In genomic region chr2:32824415-32824814, GRCh38 we compare ENCODE assay signal across 16 cellular contexts.
"Had no signal": no experiment of that assay in that cellular context is flagged by ENCODE, and none has a peak within 500 bp of the region (broad histone marks: within the 10 kb centered on the region; RNA-seq: fewer than 3 reads in every experiment).

No MANE protein-coding gene starts in this region.

- H3K4me3 ChIP-seq: lung, mucosa of descending colon, transverse colon had no signal

- H3K4me1 Mint-ChIP-seq: activated CD4-positive, alpha-beta T cell treated with anti-CD3 and anti-CD28 coated beads, Interleukin-2, amount 10 ng/mL, durations not matched to agents 7 days and 5 days; activated T-helper 17 cell treated with anti-CD3 and anti-CD28 coated beads, Interleukin-2, amount 50 U/mL, for 72 hours; nephron progenitor cell had no signal

- H3K27ac Mint-ChIP-seq: activated CD4-positive, alpha-beta T cell treated with anti-CD3 and anti-CD28 coated beads, Interleukin-2, amount 10 ng/mL, durations not matched to agents 7 days and 5 days; activated naive CD4-positive, alpha-beta T cell treated with anti-CD3 and anti-CD28 coated beads for 36 hours; activated T-helper 17 cell treated with anti-CD3 and anti-CD28 coated beads, Interleukin-2, amount 50 U/mL, for 72 hours; dendritic cell treated with granulocyte-macrophage colony-stimulating factor and Interleukin-4, amounts not matched to agents 40 ng/mL and 50 ng/mL, for 4 days; endodermal cell; nephron progenitor cell; stimulated activated memory B cell treated with anti-CD40 and anti-IgM and Interleukin-4, amounts not matched to agents 10 μg/mL and 1 μg/mL and 100 μg/mL, for 72 hours had no signal

- DNase-seq: activated CD4-positive, alpha-beta T cell treated with anti-CD3 and anti-CD28 coated beads, Interleukin-2, amount 10 ng/mL, durations not matched to agents 7 days and 5 days; activated CD4-positive, CD25-positive, alpha-beta regulatory T cell; activated CD8-positive, alpha-beta memory T cell treated with anti-CD3 and anti-CD28 coated beads for 24 hours; activated naive CD4-positive, alpha-beta T cell treated with anti-CD3 and anti-CD28 coated beads for 36 hours; activated T-cell treated with anti-CD3 and anti-CD28 coated beads for 4 hours; cerebellar nuclear complex; endodermal cell; mucosa of descending colon; nephron progenitor cell; stimulated activated CD4-positive, alpha-beta T cell treated with anti-CD3 and anti-CD28 coated beads, Interleukin-1b, Interleukin-23, amount 100 ng/mL, for 48 hours; T-helper 2 cell; transverse colon had no signal

- H3K27ac ChIP-seq: transverse colon had no signal

- H3K27me3 Mint-ChIP-seq: activated CD4-positive, alpha-beta T cell treated with anti-CD3 and anti-CD28 coated beads, Interleukin-2, amount 10 ng/mL, durations not matched to agents 7 days and 5 days; activated T-helper 17 cell treated with anti-CD3 and anti-CD28 coated beads, Interleukin-2, amount 50 U/mL, for 72 hours; dendritic cell treated with granulocyte-macrophage colony-stimulating factor and Interleukin-4, amounts not matched to agents 40 ng/mL and 50 ng/mL, for 4 days; stimulated activated memory B cell treated with anti-CD40 and anti-IgM and Interleukin-4, amounts not matched to agents 10 μg/mL and 1 μg/mL and 100 μg/mL, for 72 hours had no signal

- ATAC-seq: activated T-helper 17 cell treated with anti-CD3 and anti-CD28 coated beads, Interleukin-2, amount 50 U/mL, for 72 hours; mucosa of descending colon; stimulated activated memory B cell treated with anti-CD40 and anti-IgM and Interleukin-4, amounts not matched to agents 10 μg/mL and 1 μg/mL and 100 μg/mL, for 72 hours had no signal

- H3K4me3 Mint-ChIP-seq: activated CD4-positive, alpha-beta T cell treated with anti-CD3 and anti-CD28 coated beads, Interleukin-2, amount 10 ng/mL, durations not matched to agents 7 days and 5 days; activated naive CD4-positive, alpha-beta T cell treated with anti-CD3 and anti-CD28 coated beads for 36 hours; activated T-helper 17 cell treated with anti-CD3 and anti-CD28 coated beads, Interleukin-2, amount 50 U/mL, for 72 hours; dendritic cell treated with granulocyte-macrophage colony-stimulating factor and Interleukin-4, amounts not matched to agents 40 ng/mL and 50 ng/mL, for 4 days; endodermal cell; nephron progenitor cell; stimulated activated memory B cell treated with anti-CD40 and anti-IgM and Interleukin-4, amounts not matched to agents 10 μg/mL and 1 μg/mL and 100 μg/mL, for 72 hours had no signal

- H3K27me3 ChIP-seq: transverse colon had no signal

- H3K36me3 ChIP-seq: transverse colon had no signal
